ENCODE assay signal across 18 cellular contexts in the genomic region with DNA sequence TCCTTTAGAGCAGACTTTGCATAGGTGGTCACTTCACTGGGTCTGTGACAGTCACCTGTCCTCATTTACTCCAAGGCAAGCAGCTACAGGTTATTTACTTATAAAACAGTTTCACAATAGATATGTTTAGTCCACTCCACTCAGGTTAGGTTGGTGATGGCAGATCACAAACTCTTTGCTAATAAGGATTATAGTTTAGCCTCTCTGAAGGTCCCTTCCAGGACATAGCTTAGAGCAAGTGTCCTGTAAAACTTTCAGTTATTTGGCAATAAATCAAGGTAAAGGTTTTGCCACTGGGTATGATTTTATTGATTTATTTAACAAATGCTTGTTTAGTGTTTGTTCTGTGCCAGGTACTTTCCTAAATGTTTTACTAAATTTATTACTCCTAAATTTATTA. TPM values are rescaled to one million over a fixed set of nuclear protein-coding genes. Genes with fewer than 3 reads are reported as not detected.
DNase-seq lines count a peak whose midpoint lies in the region; ATAC-seq and TF ChIP-seq lines count a peak whose summit lies in the region.
"Had no signal": no experiment of that assay in that cellular context is flagged by ENCODE, and none has a peak within 500 bp of the region (broad histone marks: within the 10 kb centered on the region; RNA-seq: fewer than 3 reads in every experiment).

No MANE protein-coding gene starts in this region.

- no peaks in the 10 kb centered on the region for H3K27me3 Mint-ChIP-seq in progenitor cell of endocrine pancreas
- H3K27me3 Mint-ChIP-seq: B cell had no signal

- intact Hi-C loops in body of pancreas (cut with DNase I), result no loop called here

- peak overlapping the region; percentile 16 for H3K27ac Mint-ChIP-seq in progenitor cell of endocrine pancreas
- H3K27ac Mint-ChIP-seq: B cell; CD4-positive, alpha-beta T cell; CD8-positive, alpha-beta T cell had no signal

- H3K9me3 ChIP-seq in body of pancreas, result peaks cover 0 to 4% (median 0%) of the 10 kb centered on the region in 3 donors
- H3K9me3 ChIP-seq: A549, Caco-2 had no signal

- H3K27ac ChIP-seq in body of pancreas, result peak overlapping the region in 3 of 4 donors; percentile 12 to 70 (median 57)
- H3K27ac ChIP-seq: 22Rv1; A549; BLaER1 treated with 17β-estradiol and CSF1 and Interleukin-3, amounts not matched to agents 10 nM and 100 nM; C4-2B had no signal

- ATAC-seq in body of pancreas, result peak; percentile 82
- no peak for ATAC-seq in GM18907 (IDR thresholded peaks at IDR 0.05; ENCODE audit: unreplicated experiment)
- no peak for ATAC-seq in HG03025 (IDR thresholded peaks at IDR 0.05; ENCODE audit: low FRiP score, unreplicated experiment)
- ATAC-seq: A549; CD8-positive, alpha-beta T cell had no signal

- no peaks in the 10 kb centered on the region for H3K27me3 ChIP-seq in body of pancreas
- H3K27me3 ChIP-seq: BLaER1 treated with 17β-estradiol and CSF1 and Interleukin-3, amounts not matched to agents 10 nM and 100 nM had no signal

- peaks cover 1% of the 10 kb centered on the region for H3K4me1 Mint-ChIP-seq in progenitor cell of endocrine pancreas (ENCODE audit: low read depth)
- H3K4me1 Mint-ChIP-seq: B cell had no signal

- no peak for TF ChIP-seq POLR2A in body of pancreas (IDR thresholded peaks at IDR 0.05)

- H3K4me3 ChIP-seq in LNCaP clone FGC (ENCODE audit: low read depth, low read length) (no peak overlapping the region), body of pancreas (no peak overlapping the region)
- H3K4me3 ChIP-seq: A549; BLaER1 treated with 17β-estradiol and CSF1 and Interleukin-3, amounts not matched to agents 10 nM and 100 nM had no signal

- TF ChIP-seq CTCF in LNCaP clone FGC (IDR thresholded peaks at IDR 0.05; ENCODE audit: control insufficient read depth, extremely low read depth, insufficient read depth), result no peak
- no peak for TF ChIP-seq CTCF in body of pancreas (IDR thresholded peaks at IDR 0.05)
- no peak for TF ChIP-seq CTCF in progenitor cell of endocrine pancreas (IDR thresholded peaks at IDR 0.05; ENCODE audit: unreplicated experiment)

- DNase-seq in LNCaP clone FGC (ENCODE audit: low read depth) (peak; percentile 10), body of pancreas (no peak), progenitor cell of endocrine pancreas (ENCODE audit: low spot score, unreplicated experiment) (no peak)
- DNase-seq: AML-193; Caco-2; Calu3; CD4-positive, alpha-beta T cell; CD8-positive, alpha-beta T cell; DMS79 treated with DMSO at 0.1 percent for 48 hours; GF-D8 had no signal

- peaks cover 22% of the 10 kb centered on the region for H3K9me3 Mint-ChIP-seq in progenitor cell of endocrine pancreas (ENCODE audit: low read depth)

- H3K36me3 ChIP-seq in body of pancreas (replicated peaks in 1 of 2; ENCODE audit: insufficient read depth in 1 of 2, low read depth in 2 of 2), result no peaks in the 10 kb centered on the region
- H3K36me3 ChIP-seq: BLaER1 treated with 17β-estradiol and CSF1 and Interleukin-3, amounts not matched to agents 10 nM and 100 nM had no signal

- H3K4me1 ChIP-seq in body of pancreas, result peaks cover 19% of the 10 kb centered on the region
- H3K4me1 ChIP-seq: A549; BLaER1 treated with 17β-estradiol and CSF1 and Interleukin-3, amounts not matched to agents 10 nM and 100 nM; Caco-2 had no signal

- peaks cover 5% of the 10 kb centered on the region for H3K36me3 Mint-ChIP-seq in progenitor cell of endocrine pancreas (ENCODE audit: insufficient read depth)
- H3K36me3 Mint-ChIP-seq: CD8-positive, alpha-beta T cell had no signal

- H3K4me3 Mint-ChIP-seq in progenitor cell of endocrine pancreas (ENCODE audit: low read depth), result no peak overlapping the region
- H3K4me3 Mint-ChIP-seq: B cell; CD4-positive, alpha-beta T cell; CD8-positive, alpha-beta T cell had no signal

RNA-seq across cellular contexts. Expression of gene OR6Q1, which starts 8.8 kb away (rescaled TPM):
- total RNA-seq in body of pancreas (not detected), progenitor cell of endocrine pancreas (not detected in 2 replicates)
- total RNA-seq: A172; B cell; Caco-2; Calu3; CD4-positive, alpha-beta T cell; CD8-positive, alpha-beta T cell had no signal

RNA-seq across cellular contexts. Expression of gene OR9Q1, which starts 15.9 kb away (rescaled TPM):
- not detected for total RNA-seq in body of pancreas
- total RNA-seq in progenitor cell of endocrine pancreas, result not detected in 2 replicates
- total RNA-seq: A172; B cell; Caco-2; Calu3; CD4-positive, alpha-beta T cell; CD8-positive, alpha-beta T cell had no signal
